ENCODE assay signal across 1 cellular context in genomic region chr16:85444879-85445778, GRCh38.
TF ChIP-seq lines count a peak whose summit lies in the region.

No MANE protein-coding gene starts in this region.

TF ChIP-seq in HepG2, 621 proteins besides CTCF, POLR2A, EP300 and RAD21 (continued from another document):
- TF ChIP-seq ZBTB40 (IDR thresholded peaks at IDR 0.05) (no peak), ZBTB40 (CRISPR knock-in tag; IDR thresholded peaks at IDR 0.05) (no peak), ZNF772 (CRISPR knock-in tag; IDR thresholded peaks at IDR 0.05) (0 out of 2 replicates have a peak, but pooled peaks have one; percentile 51), ZNF598 (CRISPR knock-in tag; IDR thresholded peaks at IDR 0.05; ENCODE audit: borderline replicate concordance) (0 out of 2 replicates have a peak, but pooled peaks have one; percentile 18), HIVEP1 (CRISPR knock-in tag; IDR thresholded peaks at IDR 0.05) (no peak), TBX2 (CRISPR knock-in tag; IDR thresholded peaks at IDR 0.05; ENCODE audit: borderline replicate concordance) (0 out of 2 replicates have a peak, but pooled peaks have one; percentile 50), ZSCAN30 (CRISPR knock-in tag; IDR thresholded peaks at IDR 0.05) (no peak), ARNT (IDR thresholded peaks at IDR 0.05) (no peak), ZNF672 (CRISPR knock-in tag; IDR thresholded peaks at IDR 0.05) (no peak), NAIF1 (CRISPR knock-in tag; IDR thresholded peaks at IDR 0.05; ENCODE audit: borderline replicate concordance) (no peak), ZFY (CRISPR knock-in tag; IDR thresholded peaks at IDR 0.05) (0 out of 2 replicates have a peak, but pooled peaks have one; percentile 39), REPIN1 (CRISPR knock-in tag; IDR thresholded peaks at IDR 0.05; ENCODE audit: borderline replicate concordance, low read depth) (peak; percentile 38; the same call in 1 of the 2 replicates), CCDC6 (CRISPR knock-in tag; IDR thresholded peaks at IDR 0.05) (no peak), NONO (IDR thresholded peaks at IDR 0.05) (no peak), NONO (CRISPR knock-in tag; conservative IDR thresholded peaks at IDR 0.05) (peak; percentile 21; the same call in 1 of the 2 replicates), HOXA7 (CRISPR knock-in tag; IDR thresholded peaks at IDR 0.05) (0 out of 2 replicates have a peak, but pooled peaks have one; percentile 41), NBN (conservative IDR thresholded peaks at IDR 0.05) (no peak), SALL1 (CRISPR knock-in tag; IDR thresholded peaks at IDR 0.05) (peak; percentile 21; the same call in 1 of the 2 replicates), ZSCAN21 (CRISPR knock-in tag; IDR thresholded peaks at IDR 0.05; ENCODE audit: borderline replicate concordance) (0 out of 2 replicates have a peak, but pooled peaks have one; percentile 65)
- TF ChIP-seq, protein P1, sequence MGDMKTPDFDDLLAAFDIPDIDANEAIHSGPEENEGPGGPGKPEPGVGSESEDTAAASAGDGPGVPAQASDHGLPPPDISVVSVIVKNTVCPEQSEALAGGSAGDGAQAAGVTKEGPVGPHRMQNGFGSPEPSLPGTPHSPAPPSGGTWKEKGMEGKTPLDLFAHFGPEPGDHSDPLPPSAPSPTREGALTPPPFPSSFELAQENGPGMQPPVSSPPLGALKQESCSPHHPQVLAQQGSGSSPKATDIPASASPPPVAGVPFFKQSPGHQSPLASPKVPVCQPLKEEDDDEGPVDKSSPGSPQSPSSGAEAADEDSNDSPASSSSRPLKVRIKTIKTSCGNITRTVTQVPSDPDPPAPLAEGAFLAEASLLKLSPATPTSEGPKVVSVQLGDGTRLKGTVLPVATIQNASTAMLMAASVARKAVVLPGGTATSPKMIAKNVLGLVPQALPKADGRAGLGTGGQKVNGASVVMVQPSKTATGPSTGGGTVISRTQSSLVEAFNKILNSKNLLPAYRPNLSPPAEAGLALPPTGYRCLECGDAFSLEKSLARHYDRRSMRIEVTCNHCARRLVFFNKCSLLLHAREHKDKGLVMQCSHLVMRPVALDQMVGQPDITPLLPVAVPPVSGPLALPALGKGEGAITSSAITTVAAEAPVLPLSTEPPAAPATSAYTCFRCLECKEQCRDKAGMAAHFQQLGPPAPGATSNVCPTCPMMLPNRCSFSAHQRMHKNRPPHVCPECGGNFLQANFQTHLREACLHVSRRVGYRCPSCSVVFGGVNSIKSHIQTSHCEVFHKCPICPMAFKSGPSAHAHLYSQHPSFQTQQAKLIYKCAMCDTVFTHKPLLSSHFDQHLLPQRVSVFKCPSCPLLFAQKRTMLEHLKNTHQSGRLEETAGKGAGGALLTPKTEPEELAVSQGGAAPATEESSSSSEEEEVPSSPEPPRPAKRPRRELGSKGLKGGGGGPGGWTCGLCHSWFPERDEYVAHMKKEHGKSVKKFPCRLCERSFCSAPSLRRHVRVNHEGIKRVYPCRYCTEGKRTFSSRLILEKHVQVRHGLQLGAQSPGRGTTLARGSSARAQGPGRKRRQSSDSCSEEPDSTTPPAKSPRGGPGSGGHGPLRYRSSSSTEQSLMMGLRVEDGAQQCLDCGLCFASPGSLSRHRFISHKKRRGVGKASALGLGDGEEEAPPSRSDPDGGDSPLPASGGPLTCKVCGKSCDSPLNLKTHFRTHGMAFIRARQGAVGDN (CRISPR knock-in tag; IDR thresholded peaks at IDR 0.05) = peak; percentile 64; the same call in 1 of the 2 replicates
- TF ChIP-seq, protein P2, sequence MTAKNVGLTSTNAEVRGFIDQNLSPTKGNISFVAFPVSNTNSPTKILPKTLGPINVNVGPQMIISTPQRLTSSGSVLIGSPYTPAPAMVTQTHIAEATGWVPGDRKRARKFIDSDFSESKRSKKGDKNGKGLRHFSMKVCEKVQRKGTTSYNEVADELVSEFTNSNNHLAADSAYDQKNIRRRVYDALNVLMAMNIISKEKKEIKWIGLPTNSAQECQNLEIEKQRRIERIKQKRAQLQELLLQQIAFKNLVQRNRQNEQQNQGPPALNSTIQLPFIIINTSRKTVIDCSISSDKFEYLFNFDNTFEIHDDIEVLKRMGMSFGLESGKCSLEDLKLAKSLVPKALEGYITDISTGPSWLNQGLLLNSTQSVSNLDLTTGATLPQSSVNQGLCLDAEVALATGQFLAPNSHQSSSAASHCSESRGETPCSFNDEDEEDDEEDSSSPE (CRISPR knock-in tag; IDR thresholded peaks at IDR 0.05) = 0 out of 2 replicates have a peak, but pooled peaks have one; percentile 15
- TF ChIP-seq, protein P3, sequence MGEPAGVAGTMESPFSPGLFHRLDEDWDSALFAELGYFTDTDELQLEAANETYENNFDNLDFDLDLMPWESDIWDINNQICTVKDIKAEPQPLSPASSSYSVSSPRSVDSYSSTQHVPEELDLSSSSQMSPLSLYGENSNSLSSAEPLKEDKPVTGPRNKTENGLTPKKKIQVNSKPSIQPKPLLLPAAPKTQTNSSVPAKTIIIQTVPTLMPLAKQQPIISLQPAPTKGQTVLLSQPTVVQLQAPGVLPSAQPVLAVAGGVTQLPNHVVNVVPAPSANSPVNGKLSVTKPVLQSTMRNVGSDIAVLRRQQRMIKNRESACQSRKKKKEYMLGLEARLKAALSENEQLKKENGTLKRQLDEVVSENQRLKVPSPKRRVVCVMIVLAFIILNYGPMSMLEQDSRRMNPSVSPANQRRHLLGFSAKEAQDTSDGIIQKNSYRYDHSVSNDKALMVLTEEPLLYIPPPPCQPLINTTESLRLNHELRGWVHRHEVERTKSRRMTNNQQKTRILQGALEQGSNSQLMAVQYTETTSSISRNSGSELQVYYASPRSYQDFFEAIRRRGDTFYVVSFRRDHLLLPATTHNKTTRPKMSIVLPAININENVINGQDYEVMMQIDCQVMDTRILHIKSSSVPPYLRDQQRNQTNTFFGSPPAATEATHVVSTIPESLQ (CRISPR knock-in tag; conservative IDR thresholded peaks at IDR 0.05) = no peak
